Comparison of ENCODE assay signal across 31 cellular contexts in genomic region chr7:123923599-123923998, GRCh38. TPM values are rescaled to one million over a fixed set of nuclear protein-coding genes. Genes with fewer than 3 reads are reported as not detected.
"Had no signal": no experiment of that assay in that cellular context is flagged by ENCODE, and none has a peak within 500 bp of the region (broad histone marks: within the 10 kb centered on the region; RNA-seq: fewer than 3 reads in every experiment).

No MANE protein-coding gene starts in this region.

- DNase-seq: stimulated activated CD4-positive, alpha-beta T cell treated with anti-CD3 and anti-CD28 coated beads, Interleukin-2, amount 100 ng/mL, for 48 hours; stimulated activated CD4-positive, alpha-beta T cell treated with anti-CD3 and anti-CD28 coated beads, Interleukin-4, amount 100 ng/mL, for 1 hour; stimulated activated CD4-positive, alpha-beta T cell treated with anti-CD3 and anti-CD28 coated beads, Interleukin-4, amount 100 ng/mL, for 24 hours; stimulated activated CD4-positive, alpha-beta T cell treated with anti-CD3 and anti-CD28 coated beads, Interleukin-4, amount 100 ng/mL, for 4 hours; stimulated activated CD8-positive, alpha-beta memory T cell treated with anti-CD3 and anti-CD28 coated beads, Interleukin-4, amount 100 ng/mL, for 48 hours; stimulated activated naive B cell treated with anti-CD40 and anti-IgM and Interleukin-4, amounts not matched to agents 10 μg/mL and 1 μg/mL and 100 μg/mL, for 72 hours; stimulated activated naive CD4-positive, alpha-beta T cell; stimulated activated naive CD4-positive, alpha-beta T cell treated with Interleukin-2 at 50 U/mL for 16 hours; stimulated activated naive CD8-positive, alpha-beta T cell treated with anti-CD3 and anti-CD28 coated beads, Interleukin-15, amount 100 ng/mL, for 72 hours; stimulated activated naive CD8-positive, alpha-beta T cell treated with anti-CD3 and anti-CD28 coated beads, Interleukin-15, Interleukin-2, amounts not matched to agents 100 U/mL and 50 U/mL, for 24 hours; stomach; substantia nigra; thyroid gland; tibial artery; transverse colon; trophoblast cell; upper lobe of left lung; upper lobe of right lung; uterus had no signal

- H3K4me3 ChIP-seq: stomach, suprapubic skin, testis, thoracic aorta, thyroid gland, tibial artery, tibial nerve, transverse colon, upper lobe of left lung, upper lobe of right lung, uterus, vagina had no signal

- H3K36me3 ChIP-seq: stomach, suprapubic skin, thoracic aorta, thyroid gland, tibial artery, tibial nerve, transverse colon, upper lobe of left lung, upper lobe of right lung, uterus, vagina had no signal

- ATAC-seq: stimulated activated effector memory CD8-positive, alpha-beta T cell treated with anti-CD3 and anti-CD28 coated beads, Interleukin-12 subunit alpha, Interleukin-12 subunit beta, amount 100 ng/mL, for 72 hours; stimulated activated memory B cell treated with anti-CD40 and anti-IgM and Interleukin-4, amounts not matched to agents 10 μg/mL and 1 μg/mL and 100 μg/mL, for 72 hours; stimulated activated naive B cell treated with anti-CD40 and anti-IgM and Interleukin-4, amounts not matched to agents 10 μg/mL and 1 μg/mL and 100 μg/mL, for 72 hours; stimulated activated naive CD8-positive, alpha-beta T cell treated with anti-CD3 and anti-CD28 coated beads, Interleukin-15, amount 100 ng/mL, for 72 hours; stimulated activated naive CD8-positive, alpha-beta T cell treated with anti-CD3 and anti-CD28 coated beads, Interleukin-15, Interleukin-2, amounts not matched to agents 100 U/mL and 50 U/mL, for 24 hours; upper lobe of right lung had no signal

- H3K27me3 ChIP-seq: stomach, suprapubic skin, testis, thyroid gland, tibial artery, tibial nerve, transverse colon, upper lobe of left lung, upper lobe of right lung, uterus, vagina had no signal

- H3K9me3 ChIP-seq: stomach, suprapubic skin, testis, thoracic aorta, thyroid gland, tibial artery, tibial nerve, transverse colon, upper lobe of left lung, upper lobe of right lung, uterus, vagina had no signal

- H3K4me1 ChIP-seq: suprapubic skin, testis, thyroid gland, tibial artery, tibial nerve, upper lobe of left lung, upper lobe of right lung, uterus, vagina had no signal

- FAIRE-seq: urothelium cell line had no signal

- H3K27ac ChIP-seq: stomach, suprapubic skin, testis, thoracic aorta, thyroid gland, tibial artery, tibial nerve, transverse colon, upper lobe of left lung, upper lobe of right lung, uterus, vagina had no signal

RNA-seq across cellular contexts. Expression of gene SPAM1, which starts 1.4 kb away (rescaled TPM):
- total RNA-seq: stomach, subcutaneous adipose tissue, suprapubic skin, temporal lobe, thoracic aorta, thyroid gland, tibial nerve, transverse colon, upper lobe of left lung, upper lobe of right lung, ureter, urinary bladder, uterus, vagina had no signal
- polyA plus RNA-seq: stomach, urinary bladder had no signal
